In the genomic region with DNA sequence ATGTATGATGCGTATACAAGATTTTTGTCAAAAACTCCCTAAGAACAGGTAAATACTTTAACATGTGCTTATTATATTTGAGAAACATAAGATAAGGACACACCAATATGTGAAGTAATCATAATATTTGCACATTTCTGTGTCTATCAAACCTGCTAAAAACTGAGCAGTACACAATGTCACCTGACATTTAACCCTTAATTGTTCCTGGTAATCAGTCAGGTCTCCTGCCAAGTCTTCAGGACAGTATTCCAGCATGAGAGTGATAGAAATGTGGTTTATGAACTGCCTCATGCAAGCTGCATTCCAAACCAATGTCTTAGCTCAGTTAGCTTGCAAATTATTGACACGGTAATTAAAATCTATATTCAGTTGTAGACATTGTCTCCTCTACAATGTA, we compare ENCODE assay signal across 28 cellular contexts. TPM values are rescaled to one million over a fixed set of nuclear protein-coding genes. Genes with fewer than 3 reads are reported as not detected.
"Had no signal": no experiment of that assay in that cellular context is flagged by ENCODE, and none has a peak within 500 bp of the region (broad histone marks: within the 10 kb centered on the region; RNA-seq: fewer than 3 reads in every experiment).

No MANE protein-coding gene starts in this region.

- DNase-seq: activated CD4-positive, alpha-beta memory T cell treated with anti-CD3 and anti-CD28 coated beads for 36 hours; activated CD4-positive, alpha-beta T cell treated with anti-CD3 and anti-CD28 coated beads, Interleukin-2, amount 10 ng/mL, durations not matched to agents 7 days and 5 days; activated CD4-positive, CD25-positive, alpha-beta regulatory T cell; activated CD8-positive, alpha-beta memory T cell treated with anti-CD3 and anti-CD28 coated beads for 24 hours; activated effector memory CD4-positive, alpha-beta T cell treated with anti-CD3 and anti-CD28 coated beads, Interleukin-2, amount 50 U/mL, for 16 hours; activated naive CD4-positive, alpha-beta T cell treated with Interleukin-2 at 50 U/mL for 16 hours; activated naive CD8-positive, alpha-beta T cell treated with anti-CD3 and anti-CD28 coated beads, Interleukin-2, amount 50 U/mL, for 24 hours; activated T-cell treated with anti-CD3 and anti-CD28 coated beads, Interleukin-2, amount 50 U/mL, for 4 hours; amniotic stem cell; body of pancreas; MG63; MV-4-11; NCI-H1092 treated with DMSO at 0.1 percent for 48 hours; NCI-H1417 treated with DMSO at 0.1 percent for 48 hours; NCI-H187 treated with DMSO at 0.1 percent for 48 hours; NCI-H345; NCI-H748 treated with DMSO at 0.1 percent for 48 hours; OCI-M1; RPMI8226; SK-N-SH; T-helper 1 cell had no signal

- H3K4me1 Mint-ChIP-seq: activated CD4-positive, alpha-beta T cell treated with anti-CD3 and anti-CD28 coated beads, Interleukin-2, amount 10 ng/mL, durations not matched to agents 7 days and 5 days; activated naive CD8-positive, alpha-beta T cell treated with anti-CD3 and anti-CD28 coated beads, Interleukin-2, amount 50 U/mL, for 24 hours; central memory CD8-positive, alpha-beta T cell had no signal

- H3K27ac ChIP-seq: ascending aorta, body of pancreas, VCaP had no signal

- H3K36me3 Mint-ChIP-seq: activated CD4-positive, alpha-beta memory T cell treated with anti-CD3 and anti-CD28 coated beads for 36 hours; activated naive CD4-positive, alpha-beta T cell treated with anti-CD3 and anti-CD28 coated beads, Interleukin-2, amount 50 U/mL, for 72 hours had no signal

- H3K9me3 ChIP-seq: ascending aorta, body of pancreas, MG63, SK-N-SH had no signal

- H3K27me3 ChIP-seq: ascending aorta, body of pancreas had no signal

- H3K4me2 ChIP-seq: SK-N-SH had no signal

- H3K9ac ChIP-seq: SK-N-SH had no signal

- H3K9me3 Mint-ChIP-seq: activated CD4-positive, alpha-beta T cell treated with anti-CD3 and anti-CD28 coated beads, Interleukin-2, amount 10 ng/mL, durations not matched to agents 7 days and 5 days; activated naive CD8-positive, alpha-beta T cell treated with anti-CD3 and anti-CD28 coated beads, Interleukin-2, amount 50 U/mL, for 24 hours; activated T-cell treated with anti-CD3 and anti-CD28 coated beads, Interleukin-2, amount 50 U/mL, for 4 hours had no signal

- H3K27me3 Mint-ChIP-seq: activated CD4-positive, alpha-beta memory T cell treated with anti-CD3 and anti-CD28 coated beads for 36 hours; activated CD4-positive, alpha-beta T cell treated with anti-CD3 and anti-CD28 coated beads, Interleukin-2, amount 10 ng/mL, durations not matched to agents 7 days and 5 days; activated naive CD8-positive, alpha-beta T cell treated with anti-CD3 and anti-CD28 coated beads, Interleukin-2, amount 50 U/mL, for 24 hours; central memory CD8-positive, alpha-beta T cell had no signal

- ATAC-seq: activated naive CD4-positive, alpha-beta T cell treated with anti-CD3 and anti-CD28 coated beads, Interleukin-2, amount 50 U/mL, for 72 hours; activated naive CD8-positive, alpha-beta T cell treated with anti-CD3 and anti-CD28 coated beads, Interleukin-2, amount 50 U/mL, for 24 hours; activated T-cell treated with anti-CD3 and anti-CD28 coated beads, Interleukin-2, amount 50 U/mL, for 4 hours; body of pancreas; Panc1; Right ventricle myocardium inferior had no signal

- H3K4me3 ChIP-seq: ascending aorta, body of pancreas, MG63 had no signal

- H3K36me3 ChIP-seq: ascending aorta, MG63 had no signal

- H3K4me3 Mint-ChIP-seq: activated CD4-positive, alpha-beta memory T cell treated with anti-CD3 and anti-CD28 coated beads for 36 hours; activated CD4-positive, alpha-beta T cell treated with anti-CD3 and anti-CD28 coated beads, Interleukin-2, amount 10 ng/mL, durations not matched to agents 7 days and 5 days; activated naive CD8-positive, alpha-beta T cell treated with anti-CD3 and anti-CD28 coated beads, Interleukin-2, amount 50 U/mL, for 24 hours; activated T-cell treated with anti-CD3 and anti-CD28 coated beads, Interleukin-2, amount 50 U/mL, for 4 hours; central memory CD8-positive, alpha-beta T cell had no signal

- H3K27ac Mint-ChIP-seq: activated CD4-positive, alpha-beta memory T cell treated with anti-CD3 and anti-CD28 coated beads for 36 hours; activated CD4-positive, alpha-beta T cell treated with anti-CD3 and anti-CD28 coated beads, Interleukin-2, amount 10 ng/mL, durations not matched to agents 7 days and 5 days; activated naive CD4-positive, alpha-beta T cell treated with anti-CD3 and anti-CD28 coated beads, Interleukin-2, amount 50 U/mL, for 72 hours; activated naive CD8-positive, alpha-beta T cell treated with anti-CD3 and anti-CD28 coated beads, Interleukin-2, amount 50 U/mL, for 24 hours had no signal

RNA-seq across cellular contexts. Expression of a gene that starts 4.2 kb away (rescaled TPM):
- total RNA-seq: activated CD4-positive, alpha-beta T cell treated with anti-CD3 and anti-CD28 coated beads, Interleukin-2, amount 10 ng/mL, durations not matched to agents 7 days and 5 days; T-helper 2 cell treated with Interferon-gamma antibody and Interleukin-4, amounts not matched to agents 100 ng/mL and 5 ng/mL, for 36 hours had no signal
